30 cellular contexts compared by ENCODE assay signal in the genomic region with DNA sequence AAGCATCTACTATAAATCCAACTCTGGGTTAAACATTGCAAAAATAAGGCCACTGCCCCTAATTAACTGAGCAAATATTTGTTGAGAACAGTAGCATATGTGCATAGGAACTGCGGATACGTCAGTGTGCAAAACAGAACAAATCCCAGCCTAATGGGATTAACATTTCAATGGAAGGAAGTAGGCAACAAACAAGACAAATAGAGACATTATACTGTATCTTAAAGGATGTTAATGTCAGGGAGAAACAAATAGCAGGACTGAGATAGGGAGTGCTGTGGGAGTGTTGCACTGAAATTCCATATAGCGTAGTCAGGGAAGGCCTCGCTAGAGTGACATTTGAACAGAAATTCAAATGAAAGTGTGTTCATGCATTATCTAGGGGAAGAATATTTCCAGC.
"Had no signal": no experiment of that assay in that cellular context is flagged by ENCODE, and none has a peak within 500 bp of the region (broad histone marks: within the 10 kb centered on the region; RNA-seq: fewer than 3 reads in every experiment).

No MANE protein-coding gene starts in this region.

- H3K27ac Mint-ChIP-seq: activated CD4-positive, alpha-beta memory T cell treated with anti-CD3 and anti-CD28 coated beads for 36 hours; activated CD8-positive, alpha-beta memory T cell treated with anti-CD3 and anti-CD28 coated beads, Interleukin-2, amount 10 ng/mL, durations not matched to agents 7 days and 5 days; activated CD8-positive, alpha-beta T cell treated with anti-CD3 and anti-CD28 coated beads, Interleukin-2, amount 10 ng/mL, durations not matched to agents 7 days and 5 days; activated naive CD4-positive, alpha-beta T cell treated with anti-CD3 and anti-CD28 coated beads for 36 hours; activated naive CD4-positive, alpha-beta T cell treated with anti-CD3 and anti-CD28 coated beads, Interleukin-2, amount 50 U/mL, for 24 hours; activated naive CD8-positive, alpha-beta T cell treated with anti-CD3 and anti-CD28 coated beads for 36 hours; activated naive CD8-positive, alpha-beta T cell treated with anti-CD3 and anti-CD28 coated beads, Interleukin-2, amount 50 U/mL, for 24 hours; activated T-helper 1 cell treated with anti-CD3 and anti-CD28 coated beads, Interleukin-12 subunit alpha, Interleukin-12 subunit beta, Interleukin-2, Interleukin-4 antibody, amounts not matched to agents 30 ng/mL and 10 ng/mL and 1 ng/mL, durations not matched to agents 14 hours and 24 hours and 36 hours; activated T-helper 2 cell treated with anti-CD3 and anti-CD28 coated beads, Interferon-gamma antibody, Interleukin-2, Interleukin-4, amounts not matched to agents 10 μg/mL and 5 μg/mL and 100 μg/mL, durations not matched to agents 14 hours and 24 hours and 36 hours; brain; dendritic cell treated with granulocyte-macrophage colony-stimulating factor and Interleukin-4, amounts not matched to agents 40 ng/mL and 50 ng/mL, for 4 days; T-cell; T-helper 1 cell treated with Interleukin-12 subunit alpha and Interleukin-12 subunit beta and Interleukin-4 antibody, amounts not matched to agents 30 μg/mL and 1 μg/mL, for 36 hours had no signal

- ATAC-seq: activated CD8-positive, alpha-beta memory T cell treated with anti-CD3 and anti-CD28 coated beads, Interleukin-2, amount 10 ng/mL, durations not matched to agents 7 days and 5 days; activated CD8-positive, alpha-beta T cell treated with anti-CD3 and anti-CD28 coated beads, Interleukin-2, amount 10 ng/mL, durations not matched to agents 7 days and 5 days; activated naive CD8-positive, alpha-beta T cell treated with anti-CD3 and anti-CD28 coated beads, Interleukin-2, amount 50 U/mL, for 24 hours; gastroesophageal sphincter; heart right ventricle; T-cell had no signal

- H3K27ac ChIP-seq: adrenal gland, ascending aorta, coronary artery, dorsolateral prefrontal cortex, esophagus muscularis mucosa, gastroesophageal sphincter, heart right ventricle, hepatocyte had no signal

- H3K36me3 ChIP-seq: adrenal gland, ascending aorta, esophagus muscularis mucosa, gastroesophageal sphincter, heart right ventricle had no signal

- H3K36me3 Mint-ChIP-seq: activated CD4-positive, alpha-beta memory T cell treated with anti-CD3 and anti-CD28 coated beads for 36 hours; activated CD8-positive, alpha-beta memory T cell treated with anti-CD3 and anti-CD28 coated beads, Interleukin-2, amount 10 ng/mL, durations not matched to agents 7 days and 5 days; activated naive CD4-positive, alpha-beta T cell treated with anti-CD3 and anti-CD28 coated beads, Interleukin-2, amount 50 U/mL, for 24 hours; activated naive CD8-positive, alpha-beta T cell treated with anti-CD3 and anti-CD28 coated beads for 36 hours; brain; T-cell had no signal

- H3K4me1 ChIP-seq: adrenal gland, ascending aorta, esophagus muscularis mucosa, gastroesophageal sphincter, heart right ventricle had no signal

- H3K9me3 ChIP-seq: adrenal gland, ascending aorta, esophagus muscularis mucosa, gastroesophageal sphincter, heart right ventricle had no signal

- H3K4me3 Mint-ChIP-seq: activated CD4-positive, alpha-beta memory T cell treated with anti-CD3 and anti-CD28 coated beads for 36 hours; activated CD8-positive, alpha-beta memory T cell treated with anti-CD3 and anti-CD28 coated beads, Interleukin-2, amount 10 ng/mL, durations not matched to agents 7 days and 5 days; activated CD8-positive, alpha-beta T cell treated with anti-CD3 and anti-CD28 coated beads, Interleukin-2, amount 10 ng/mL, durations not matched to agents 7 days and 5 days; activated naive CD4-positive, alpha-beta T cell treated with anti-CD3 and anti-CD28 coated beads for 36 hours; activated naive CD4-positive, alpha-beta T cell treated with anti-CD3 and anti-CD28 coated beads, Interleukin-2, amount 50 U/mL, for 24 hours; activated naive CD8-positive, alpha-beta T cell treated with anti-CD3 and anti-CD28 coated beads for 36 hours; activated naive CD8-positive, alpha-beta T cell treated with anti-CD3 and anti-CD28 coated beads, Interleukin-2, amount 50 U/mL, for 24 hours; activated T-helper 1 cell treated with anti-CD3 and anti-CD28 coated beads, Interleukin-12 subunit alpha, Interleukin-12 subunit beta, Interleukin-2, Interleukin-4 antibody, amounts not matched to agents 30 ng/mL and 10 ng/mL and 1 ng/mL, durations not matched to agents 14 hours and 24 hours and 36 hours; brain; central memory CD8-positive, alpha-beta T cell; dendritic cell treated with granulocyte-macrophage colony-stimulating factor and Interleukin-4, amounts not matched to agents 40 ng/mL and 50 ng/mL, for 4 days; T-cell; T-helper 1 cell treated with Interleukin-12 subunit alpha and Interleukin-12 subunit beta and Interleukin-4 antibody, amounts not matched to agents 30 μg/mL and 1 μg/mL, for 36 hours had no signal

- H3K27me3 Mint-ChIP-seq: activated CD8-positive, alpha-beta memory T cell treated with anti-CD3 and anti-CD28 coated beads, Interleukin-2, amount 10 ng/mL, durations not matched to agents 7 days and 5 days; dendritic cell treated with granulocyte-macrophage colony-stimulating factor and Interleukin-4, amounts not matched to agents 40 ng/mL and 50 ng/mL, for 4 days had no signal

- H3K27me3 ChIP-seq: adrenal gland, ascending aorta, dorsolateral prefrontal cortex, esophagus muscularis mucosa, gastroesophageal sphincter, heart right ventricle, hepatocyte had no signal

- H3K4me1 Mint-ChIP-seq: activated CD8-positive, alpha-beta memory T cell treated with anti-CD3 and anti-CD28 coated beads, Interleukin-2, amount 10 ng/mL, durations not matched to agents 7 days and 5 days; activated naive CD4-positive, alpha-beta T cell treated with anti-CD3 and anti-CD28 coated beads, Interleukin-2, amount 50 U/mL, for 24 hours; activated naive CD8-positive, alpha-beta T cell treated with anti-CD3 and anti-CD28 coated beads for 36 hours; activated naive CD8-positive, alpha-beta T cell treated with anti-CD3 and anti-CD28 coated beads, Interleukin-2, amount 50 U/mL, for 24 hours; brain; central memory CD8-positive, alpha-beta T cell; T-cell had no signal

- H3K4me3 ChIP-seq: adrenal gland, ascending aorta, coronary artery, dorsolateral prefrontal cortex, esophagus muscularis mucosa, gastroesophageal sphincter, heart right ventricle, hepatocyte had no signal

- DNase-seq: activated CD4-positive, alpha-beta memory T cell treated with anti-CD3 and anti-CD28 coated beads for 36 hours; activated CD4-positive, alpha-beta T cell treated with anti-CD3 and anti-CD28 coated beads for 48 hours; activated CD8-positive, alpha-beta memory T cell treated with anti-CD3 and anti-CD28 coated beads, Interleukin-2, amount 10 ng/mL, durations not matched to agents 7 days and 5 days; activated CD8-positive, alpha-beta memory T cell treated with anti-CD3 and anti-CD28 coated beads, Interleukin-2, amount 50 U/mL, for 4 hours; activated CD8-positive, alpha-beta T cell treated with anti-CD3 and anti-CD28 coated beads, Interleukin-2, amount 10 ng/mL, durations not matched to agents 7 days and 5 days; activated effector memory CD4-positive, alpha-beta T cell treated with anti-CD3 and anti-CD28 coated beads, Interleukin-2, amount 50 U/mL, for 16 hours; activated naive CD4-positive, alpha-beta T cell treated with anti-CD3 and anti-CD28 coated beads for 36 hours; activated naive CD8-positive, alpha-beta T cell treated with anti-CD3 and anti-CD28 coated beads for 36 hours; activated naive CD8-positive, alpha-beta T cell treated with anti-CD3 and anti-CD28 coated beads, Interleukin-2, amount 50 U/mL, for 24 hours; activated T-cell treated with anti-CD3 and anti-CD28 coated beads, Interleukin-2, amount 50 U/mL, for 1 hour; activated T-cell treated with anti-CD3 and anti-CD28 coated beads, Interleukin-2, amount 50 U/mL, for 48 hours; adrenal gland; dorsolateral prefrontal cortex; effector memory CD4-positive, alpha-beta T cell; erythroblast; foreskin melanocyte; heart right ventricle; T-cell had no signal
